Comparison of ENCODE assay signal across 14 cellular contexts in genomic region chr3:194194757-194195086, GRCh38. TPM values are rescaled to one million over a fixed set of nuclear protein-coding genes. Genes with fewer than 3 reads are reported as not detected.
DNase-seq lines count a peak whose midpoint lies in the region; ATAC-seq, FAIRE-seq and TF ChIP-seq lines count a peak whose summit lies in the region.
"Had no signal": no experiment of that assay in that cellular context is flagged by ENCODE, and none has a peak within 500 bp of the region (broad histone marks: within the 10 kb centered on the region; RNA-seq: fewer than 3 reads in every experiment).

No MANE protein-coding gene starts in this region.

- peak overlapping the region; percentile 21 for H3K27ac Mint-ChIP-seq in stimulated activated effector memory CD8-positive, alpha-beta T cell treated with anti-CD3 and anti-CD28 coated beads, Interleukin-12 subunit alpha, Interleukin-12 subunit beta, amount 100 ng/mL, for 72 hours

- no peak for TF ChIP-seq RAD21 in GM12878 (IDR thresholded peaks at IDR 0.05; ENCODE audit: insufficient read depth, low read depth, low read length)

- H3K9me3 ChIP-seq in OCI-LY3 (ENCODE audit: insufficient read depth, low read length) (no peaks in the 10 kb centered on the region), GM12878 (replicated peaks; ENCODE audit: control insufficient read depth, insufficient read depth, low read length) (no peaks in the 10 kb centered on the region), HAP-1 (no peaks in the 10 kb centered on the region)

- H3K27me3 ChIP-seq in OCI-LY3 (ENCODE audit: low read depth, low read length): peaks cover 24% of the 10 kb centered on the region
- no peaks in the 10 kb centered on the region for H3K27me3 ChIP-seq in GM12878 (replicated peaks in 1 of 2; ENCODE audit: control insufficient read depth in 2 of 2, insufficient read depth in 2 of 2, low read length in 1 of 2)
- H3K27me3 ChIP-seq in HAP-1 (ENCODE audit: low read depth): no peaks in the 10 kb centered on the region
- H3K27me3 ChIP-seq: MG63 had no signal

- TF ChIP-seq CTCF in OCI-LY3 (IDR thresholded peaks at IDR 0.05; ENCODE audit: low read depth, low read length) (no peak), GM12878 (IDR thresholded peaks at IDR 0.05 in 2 of 3, conservative IDR thresholded peaks at IDR 0.05 in 1 of 3; ENCODE audit: control insufficient read depth in 2 of 3, extremely low read depth in 1 of 3, insufficient read depth in 1 of 3, low read depth in 3 of 3, low read length in 3 of 3) (no peak), GM10248 (IDR thresholded peaks at IDR 0.05; ENCODE audit: control extremely low read depth, extremely low read depth, low read depth, missing control alignments) (no peak)

- RAD21 ChIA-PET in GM12878 (lab: Charles Lee; ENCODE audit: unreplicated experiment): interaction anchor here (1.3 kb wide), 1 partner anchor 9 kb away, joined by 3 read pairs; no protein-coding TSS in a partner anchor

- H3K27ac ChIP-seq in OCI-LY3 (ENCODE audit: low read length) (no peak overlapping the region), GM12878 (ENCODE audit: control insufficient read depth, insufficient read depth) (no peak overlapping the region)

- intact Hi-C loops in GM12878 (cut with micrococcal nuclease; ENCODE audit: unreplicated experiment): no loop called here

- in situ Hi-C loops in KBM-7 (cut with MboI; ENCODE audit: low pct_unique_long_range_greater_than_20kb, low sequenced_read_pairs) (no loop called here), GM12878 (cut with MboI) (no loop called here), HAP-1 (cut with MboI; ENCODE audit: low sequenced_read_pairs) (no loop called here)

- H3K79me2 ChIP-seq in OCI-LY3 (ENCODE audit: low read length) (no peaks in the 10 kb centered on the region), GM12878 (ENCODE audit: control insufficient read depth, insufficient read depth, low read length) (no peaks in the 10 kb centered on the region)

- ATAC-seq in GM12878: no peak
- no peak for ATAC-seq in stimulated activated effector memory CD8-positive, alpha-beta T cell treated with anti-CD3 and anti-CD28 coated beads, Interleukin-12 subunit alpha, Interleukin-12 subunit beta, amount 100 ng/mL, for 72 hours
- ATAC-seq in HG03196 (IDR thresholded peaks at IDR 0.05; ENCODE audit: unreplicated experiment): no peak

- TF ChIP-seq EP300 in GM12878 (IDR thresholded peaks at IDR 0.05; ENCODE audit: borderline replicate concordance in 1 of 2, control insufficient read depth in 1 of 2, low read depth in 2 of 2, low read length in 2 of 2): no peak

- BruUV-seq in GM12878 (replicated peaks; lab: Mats Ljungman, UMichigan): no TSS peak

- H3K4me1 ChIP-seq in OCI-LY3 (ENCODE audit: low read length): peaks cover 22% of the 10 kb centered on the region
- peaks cover 8% of the 10 kb centered on the region for H3K4me1 ChIP-seq in GM12878 (ENCODE audit: control insufficient read depth, insufficient read depth, low read length)
- H3K4me1 ChIP-seq in HAP-1: peaks cover 7% of the 10 kb centered on the region; the same call in 1 of the 2 replicates

- peak overlapping the region; percentile 98 for H2AFZ ChIP-seq in OCI-LY3 (ENCODE audit: low read depth, low read length)
- peak overlapping the region; percentile 61; the same call in 1 of the 2 replicates for H2AFZ ChIP-seq in GM12878 (ENCODE audit: control insufficient read depth, low read depth, low read length)

- H3K9ac ChIP-seq in OCI-LY3 (ENCODE audit: low read length) (no peak overlapping the region), GM12878 (ENCODE audit: control insufficient read depth, insufficient read depth, low read length) (no peak overlapping the region; the same call in 1 of the 2 replicates)

- no peak overlapping the region for H3K4me3 ChIP-seq in OCI-LY3 (ENCODE audit: low read length)
- H3K4me3 ChIP-seq in GM12878: no peak overlapping the region
- no peak overlapping the region for H3K4me3 ChIP-seq in HAP-1
- H3K4me3 ChIP-seq: MG63 had no signal

- H3K4me2 ChIP-seq in OCI-LY3 (ENCODE audit: low read length) (peak overlapping the region; percentile 25), GM12878 (ENCODE audit: control insufficient read depth, insufficient read depth) (peak overlapping the region; percentile 13; the same call in 1 of the 2 replicates)

- H3K36me3 ChIP-seq in OCI-LY3 (replicated peaks; ENCODE audit: low read depth, low read length): no peaks in the 10 kb centered on the region
- no peaks in the 10 kb centered on the region for H3K36me3 ChIP-seq in GM12878 (ENCODE audit: control insufficient read depth in 2 of 2, insufficient read depth in 2 of 2, low read length in 1 of 2)
- H3K36me3 ChIP-seq in HAP-1 (replicated peaks): no peaks in the 10 kb centered on the region
- H3K36me3 ChIP-seq: MG63 had no signal

- no peak overlapping the region for H3K4me3 Mint-ChIP-seq in stimulated activated effector memory CD8-positive, alpha-beta T cell treated with anti-CD3 and anti-CD28 coated beads, Interleukin-12 subunit alpha, Interleukin-12 subunit beta, amount 100 ng/mL, for 72 hours

- no peak for FAIRE-seq in GM12878 (lab: Jason Lieb, UNC)
- FAIRE-seq: GM18507 had no signal

- peaks cover 9% of the 10 kb centered on the region for H3K4me1 Mint-ChIP-seq in stimulated activated effector memory CD8-positive, alpha-beta T cell treated with anti-CD3 and anti-CD28 coated beads, Interleukin-12 subunit alpha, Interleukin-12 subunit beta, amount 100 ng/mL, for 72 hours

- SMC1A ChIA-PET in GM12878 (lab: Charles Lee; ENCODE audit: uncharacterized antibody, unreplicated experiment): no interaction called here

- CTCF ChIA-PET in GM12878 (lab: Yijun Ruan, JAX): no interaction called here
- CTCF ChIA-PET in GM10248 (lab: Yijun Ruan, JAX): interaction anchor here (0.9 to 1.2 kb wide), 3 partner anchors 12 to 121 kb away, joined by 3 read pairs; no protein-coding TSS in a partner anchor

- H3K9me3 Mint-ChIP-seq in stimulated activated effector memory CD8-positive, alpha-beta T cell treated with anti-CD3 and anti-CD28 coated beads, Interleukin-12 subunit alpha, Interleukin-12 subunit beta, amount 100 ng/mL, for 72 hours: no peaks in the 10 kb centered on the region

- H4K20me1 ChIP-seq in OCI-LY3 (ENCODE audit: insufficient read depth, low read length) (no peaks in the 10 kb centered on the region), GM12878 (ENCODE audit: control insufficient read depth, insufficient read depth) (no peaks in the 10 kb centered on the region)

- no peaks in the 10 kb centered on the region for H3K36me3 Mint-ChIP-seq in stimulated activated effector memory CD8-positive, alpha-beta T cell treated with anti-CD3 and anti-CD28 coated beads, Interleukin-12 subunit alpha, Interleukin-12 subunit beta, amount 100 ng/mL, for 72 hours

- DNase-seq in KBM-7: peak; percentile 32
- DNase-seq in GM12878 (ENCODE audit: low read depth, low spot score): no peak
- DNase-seq in stimulated activated effector memory CD8-positive, alpha-beta T cell treated with anti-CD3 and anti-CD28 coated beads, Interleukin-12 subunit alpha, Interleukin-12 subunit beta, amount 100 ng/mL, for 72 hours (ENCODE audit: low spot score in 2 of 2): no peak
- no peak for DNase-seq in HAP-1 (ENCODE audit: low spot score in 2 of 2)
- no peak for DNase-seq in GM10248 (ENCODE audit: extremely low spot score)
- DNase-seq: C1 segment of cervical spinal cord, HCEC 1CT, MG63, NCI-H1092 treated with DMSO at 0.1 percent for 48 hours, NCI-H1694 treated with DMSO at 0.1 percent for 48 hours, SIG-M5 had no signal

- 100% methylated on average over 1 of the region's 1 CpG for WGBS in GM12878 (ENCODE audit: insufficient coverage, insufficient replicate concordance, low lambda C conversion rate, missing lambda C conversion rate)

- POLR2A ChIA-PET in GM12878 (lab: Charles Lee) (no interaction called here), GM10248 (lab: Yijun Ruan, JAX) (no interaction called here)

- TF ChIP-seq POLR2A in GM12878 (IDR thresholded peaks at IDR 0.05; ENCODE audit: low read depth, low read length): no peak

RNA-seq across cellular contexts. Expression of gene HES1, which starts 58.8 kb away (rescaled TPM):
- total RNA-seq in GM12878 (2013; cell fraction: nucleolus; rRNA removed): 12.9 and 16.0 TPM in 2 replicates
- total RNA-seq in GM12878 (2014; rRNA removed) (4.5 and 4.6 TPM in 2 replicates), GM12878 (2014; rRNA removed; fragmentation: Illumina TruSeq; extraction: Trizol) (2.4 and 2.9 TPM in 2 replicates), GM12878 (2021) (4.7 TPM in 2 replicates)
- polyA plus RNA-seq in GM12878 (2011; ENCODE audit: low read depth): 1.5 TPM
- polyA plus RNA-seq in GM12878 (2011; rRNA removed) (0.39 and 0.46 TPM in 2 replicates), GM12878 (2014; fragmentation: Illumina TruSeq; extraction: Trizol) (2.2 and 2.8 TPM in 2 replicates), GM12878 (2014; fragmentation: Nextera tagmentation; extraction: Ambion mirVana) (1 to 10 TPM in 1 of 2 experiments, under 1 TPM in 1; 0.99 to 1.3 TPM), GM12878 (2014; rRNA removed) (4.5 and 5.3 TPM in 2 replicates), GM12878 (2016; fragmentation: Nextera tagmentation; extraction: Ambion mirVana) (1 to 10 TPM; 1.1 to 3.2 TPM)
- polyA plus RNA-seq in GM12878 (2011; cell fraction: cytosol; rRNA removed): 0.48 and 0.69 TPM in 2 replicates
- polyA plus RNA-seq in GM12878 (2011; cell fraction: nucleus; rRNA removed): 0.56 and 1.1 TPM in 2 replicates
- polyA plus RNA-seq in GM12878 (2012): 2.6 and 6.0 TPM in 2 replicates
- polyA minus RNA-seq in GM12878 (2011; rRNA and poly(A)+ RNA removed): 0.22 and 0.41 TPM in 2 replicates
- polyA minus RNA-seq in GM12878 (2011; cell fraction: cytosol; rRNA and poly(A)+ RNA removed): not detected in 2 replicates
- polyA minus RNA-seq in GM12878 (2011; cell fraction: nucleus; rRNA and poly(A)+ RNA removed): 0.57 and 1.1 TPM in 2 replicates
